Comparison of ENCODE assay signal across 8 cellular contexts in genomic region chr21:10424097-10424886, GRCh38.
DNase-seq lines count a peak whose midpoint lies in the region; ATAC-seq, FAIRE-seq and TF ChIP-seq lines count a peak whose summit lies in the region.
"Not testable (repeated sequence)": the region's sequence is repeated elsewhere in the genome, so short reads cannot be mapped to it uniquely, and the experiment has no call there.

No MANE protein-coding gene starts in this region.

- in situ Hi-C loops in GM13977 (cut with MboI; ENCODE audit: low pct_unique_long_range_greater_than_20kb, low sequenced_read_pairs, unreplicated experiment), result not testable (repeated sequence)

- not testable (repeated sequence) for TF ChIP-seq EP300 in upper lobe of left lung (IDR thresholded peaks at IDR 0.05)

- TF ChIP-seq POLR2A in right lobe of liver (IDR thresholded peaks at IDR 0.05); upper lobe of left lung (IDR thresholded peaks at IDR 0.05): not testable (repeated sequence)

- not testable (repeated sequence) for H3K9me3 ChIP-seq in right cardiac atrium (ENCODE audit: control insufficient read depth, low read length); right lobe of liver; pancreas
- H3K9me3 ChIP-seq in upper lobe of left lung, result peaks cover 0 to 44% (median 4%) of the 10 kb centered on the region in 4 donors

- H3K27ac ChIP-seq in right cardiac atrium (ENCODE audit: low read length); right lobe of liver; pancreas; upper lobe of left lung: not testable (repeated sequence)

- DNase-seq in EL (peak; percentile 2), GM13977 (ENCODE audit: low spot score) (peak; percentile 56), RCC 7860 (ENCODE audit: low spot score) (peak; percentile 35)
- DNase-seq in right cardiac atrium, right lobe of liver, pancreas, upper lobe of left lung: not testable (repeated sequence)

- not testable (repeated sequence) for H3K4me1 ChIP-seq in right cardiac atrium (ENCODE audit: control insufficient read depth, insufficient read depth, low read length); right lobe of liver; pancreas; upper lobe of left lung

- H3K27me3 ChIP-seq in right cardiac atrium (ENCODE audit: control insufficient read depth, insufficient read depth); right lobe of liver; pancreas; upper lobe of left lung: not testable (repeated sequence)

- H3K36me3 ChIP-seq in right lobe of liver, pancreas, upper lobe of left lung: not testable (repeated sequence)

- ATAC-seq in right cardiac atrium (peak; percentile 2 to 5), right lobe of liver (peak in 3 of 4 donors; percentile 6 to 9 (median 7)), pancreas (peak in 1 of 4 donors; percentile 6), upper lobe of left lung (ENCODE audit: low FRiP score in 2 of 2) (peak; percentile 0 to 3)

- not testable (repeated sequence) for TF ChIP-seq CTCF in GM13977 (IDR thresholded peaks at IDR 0.05; ENCODE audit: extremely low read depth, insufficient read depth, missing control alignments); right lobe of liver (IDR thresholded peaks at IDR 0.05); pancreas (IDR thresholded peaks at IDR 0.05); upper lobe of left lung (IDR thresholded peaks at IDR 0.05)

- intact Hi-C loops in right cardiac atrium (cut with DNase I); right lobe of liver (cut with DNase I); pancreas (cut with DNase I): not testable (repeated sequence)

- FAIRE-seq in RCC 7860 (lab: Jason Lieb, UNC) (peak; percentile 36), colon (lab: Jason Lieb, UNC) (peak; percentile 95), pancreas (lab: Jason Lieb, UNC) (peak; percentile 65)

- 59% methylated on average over 4 of the region's 4 CpGs for WGBS in right cardiac atrium
- 38% methylated on average over 4 of the region's 4 CpGs for WGBS in right lobe of liver (ENCODE audit: insufficient coverage, low coverage, low lambda C conversion rate, missing lambda C conversion rate)
- WGBS in pancreas, 2 donors, result 45% methylated on average over 4 of the region's 4 CpGs
- WGBS in upper lobe of left lung, 2 donors, result 58 to 63% methylated on average over 4 of the region's 4 CpGs

- not testable (repeated sequence) for H3K4me3 ChIP-seq in right cardiac atrium (ENCODE audit: low read length); right lobe of liver; pancreas; upper lobe of left lung
